In genomic region chr1:156506450-156506849, GRCh38 we compare ENCODE assay signal across 14 cellular contexts. TPM values are rescaled to one million over a fixed set of nuclear protein-coding genes. Genes with fewer than 3 reads are reported as not detected.
DNase-seq lines count a peak whose midpoint lies in the region; ATAC-seq and TF ChIP-seq lines count a peak whose summit lies in the region.
"Had no signal": no experiment of that assay in that cellular context is flagged by ENCODE, and none has a peak within 500 bp of the region (broad histone marks: within the 10 kb centered on the region; RNA-seq: fewer than 3 reads in every experiment).

No MANE protein-coding gene starts in this region.

- H3K4me3 ChIP-seq in thoracic aorta (no peak overlapping the region), A673 (ENCODE audit: low read depth, low read length, poor library complexity, severe bottlenecking) (no peak overlapping the region)
- H3K4me3 ChIP-seq: HAP-1 had no signal

- peak overlapping the region; percentile 77 to 91 for H3K4me3 Mint-ChIP-seq in activated T-cell treated with anti-CD3 and anti-CD28 coated beads, Interleukin-2, amount 50 U/mL, for 72 hours
- H3K4me3 Mint-ChIP-seq in activated T-cell treated with anti-CD3 and anti-CD28 coated beads, Interleukin-2, amount 50 U/mL, for 4 hours = no peak overlapping the region
- H3K4me3 Mint-ChIP-seq in activated B cell treated with CpG ODN at 0.5 μM for 24 hours (no peak overlapping the region), glutamatergic neuron (ENCODE audit: unreplicated experiment) (no peak overlapping the region)

- DNase-seq in activated T-cell treated with anti-CD3 and anti-CD28 coated beads, Interleukin-2, amount 50 U/mL, for 72 hours = no peak
- DNase-seq in activated T-cell treated with anti-CD3 and anti-CD28 coated beads, Interleukin-2, amount 50 U/mL, for 4 hours = no peak
- DNase-seq in activated B cell treated with CpG ODN at 0.5 μM for 24 hours = no peak
- no peak for DNase-seq in glutamatergic neuron
- DNase-seq in thoracic aorta (ENCODE audit: low spot score) = no peak
- no peak for DNase-seq in NAMALWA (ENCODE audit: low spot score)
- no peak for DNase-seq in NCI-H1092 (lab: John Stamatoyannopoulos, UW)
- no peak for DNase-seq in A673 (ENCODE audit: low spot score)
- DNase-seq: effector CD4-positive, alpha-beta T cell; EL; NCI-H1092 treated with DMSO at 0.1 percent for 48 hours; NCI-H510A had no signal

- intact Hi-C loops in activated B cell treated with CpG ODN at 0.5 μM for 24 hours (cut with micrococcal nuclease) = loop anchor here (5.0 kb wide), 1 partner anchor 41 kb away; no protein-coding TSS in a partner anchor
- intact Hi-C loops in A673 (cut with micrococcal nuclease; ENCODE audit: unreplicated experiment) = no loop called here

- H3K27me3 ChIP-seq in thoracic aorta (replicated peaks; ENCODE audit: insufficient read depth) (no peaks in the 10 kb centered on the region), A673 (replicated peaks; ENCODE audit: insufficient read depth, low read depth, low read length, poor library complexity) (no peaks in the 10 kb centered on the region)
- H3K27me3 ChIP-seq: upper lobe of right lung had no signal

- no peak for TF ChIP-seq CTCF in activated B cell treated with CpG ODN at 0.5 μM for 24 hours (IDR thresholded peaks at IDR 0.05)
- no peak for TF ChIP-seq CTCF in glutamatergic neuron (IDR thresholded peaks at IDR 0.05; ENCODE audit: partially characterized antibody, unreplicated experiment)
- TF ChIP-seq CTCF in thoracic aorta (IDR thresholded peaks at IDR 0.05) = no peak
- no peak for TF ChIP-seq CTCF in A673 (conservative IDR thresholded peaks at IDR 0.05; ENCODE audit: low read depth, low read length)

- H3K4me1 Mint-ChIP-seq in activated T-cell treated with anti-CD3 and anti-CD28 coated beads, Interleukin-2, amount 50 U/mL, for 72 hours (ENCODE audit: low read depth) = peaks cover 88% of the 10 kb centered on the region
- peaks cover 69% of the 10 kb centered on the region for H3K4me1 Mint-ChIP-seq in activated T-cell treated with anti-CD3 and anti-CD28 coated beads, Interleukin-2, amount 50 U/mL, for 4 hours (ENCODE audit: low read depth)
- peaks cover 72% of the 10 kb centered on the region for H3K4me1 Mint-ChIP-seq in activated B cell treated with CpG ODN at 0.5 μM for 24 hours
- H3K4me1 Mint-ChIP-seq in glutamatergic neuron (ENCODE audit: low read depth, unreplicated experiment) = peaks cover 43% of the 10 kb centered on the region

- H3K4me1 ChIP-seq in thoracic aorta (ENCODE audit: control insufficient read depth in 1 of 2, low read depth in 2 of 2) = peaks cover 52 to 85% of the 10 kb centered on the region in 2 donors
- peaks cover 42% of the 10 kb centered on the region for H3K4me1 ChIP-seq in A673 (ENCODE audit: insufficient read depth, low read length, poor library complexity, severe bottlenecking)

- POLR2A ChIA-PET in activated B cell treated with CpG ODN at 0.5 μM for 24 hours (lab: Charles Lee) = interaction anchor here (1.2 to 21.6 kb wide), 2 partner anchors 20 to 52 kb away, joined by 3 to 1179 read pairs; no protein-coding TSS in a partner anchor
- POLR2A ChIA-PET in A673 (lab: Charles Lee; ENCODE audit: low non-redundant PET) = no interaction called here

- H3K27ac Mint-ChIP-seq in activated T-cell treated with anti-CD3 and anti-CD28 coated beads, Interleukin-2, amount 50 U/mL, for 72 hours = peak overlapping the region; percentile 78
- H3K27ac Mint-ChIP-seq in activated B cell treated with CpG ODN at 0.5 μM for 24 hours = peak overlapping the region; percentile 30
- peak overlapping the region; percentile 76 for H3K27ac Mint-ChIP-seq in glutamatergic neuron (ENCODE audit: unreplicated experiment)

- peaks cover 2 to 5% of the 10 kb centered on the region in 2 donors for H3K36me3 Mint-ChIP-seq in activated T-cell treated with anti-CD3 and anti-CD28 coated beads, Interleukin-2, amount 50 U/mL, for 72 hours (ENCODE audit: insufficient read depth in 2 of 2)
- no peaks in the 10 kb centered on the region for H3K36me3 Mint-ChIP-seq in activated T-cell treated with anti-CD3 and anti-CD28 coated beads, Interleukin-2, amount 50 U/mL, for 4 hours (ENCODE audit: insufficient read depth)
- H3K36me3 Mint-ChIP-seq in activated B cell treated with CpG ODN at 0.5 μM for 24 hours (ENCODE audit: low read depth) = no peaks in the 10 kb centered on the region
- H3K36me3 Mint-ChIP-seq in glutamatergic neuron (ENCODE audit: unreplicated experiment) = no peaks in the 10 kb centered on the region

- no peak for ATAC-seq in activated T-cell treated with anti-CD3 and anti-CD28 coated beads, Interleukin-2, amount 50 U/mL, for 72 hours (replicated peaks in 1 of 2)
- ATAC-seq in activated T-cell treated with anti-CD3 and anti-CD28 coated beads, Interleukin-2, amount 50 U/mL, for 4 hours = no peak
- ATAC-seq in activated B cell treated with CpG ODN at 0.5 μM for 24 hours (ENCODE audit: low read depth) (no peak), thoracic aorta (ENCODE audit: insufficient number of reproducible peaks, low FRiP score, low read depth) (no peak)
- ATAC-seq: upper lobe of right lung had no signal

- H3K36me3 ChIP-seq in thoracic aorta (no peaks in the 10 kb centered on the region), A673 (ENCODE audit: insufficient read depth, low read length, poor library complexity, severe bottlenecking) (no peaks in the 10 kb centered on the region)
- H3K36me3 ChIP-seq: HAP-1, upper lobe of right lung had no signal

- BruUV-seq in A673 (replicated peaks; lab: Mats Ljungman, UMichigan) = no TSS peak

- CTCF ChIA-PET in activated B cell treated with CpG ODN at 0.5 μM for 24 hours (lab: Charles Lee) = interaction anchor here (1.0 kb wide), 1 partner anchor 26 kb away, joined by 4 read pairs; no protein-coding TSS in a partner anchor
- CTCF ChIA-PET in A673 (lab: Charles Lee) = no interaction called here

- H3K9me3 Mint-ChIP-seq in activated T-cell treated with anti-CD3 and anti-CD28 coated beads, Interleukin-2, amount 50 U/mL, for 72 hours = peaks cover 0 to 2% of the 10 kb centered on the region in 2 donors
- no peaks in the 10 kb centered on the region for H3K9me3 Mint-ChIP-seq in activated T-cell treated with anti-CD3 and anti-CD28 coated beads, Interleukin-2, amount 50 U/mL, for 4 hours
- H3K9me3 Mint-ChIP-seq in activated B cell treated with CpG ODN at 0.5 μM for 24 hours (no peaks in the 10 kb centered on the region), glutamatergic neuron (ENCODE audit: unreplicated experiment) (peaks cover 27% of the 10 kb centered on the region)

- no peaks in the 10 kb centered on the region for H3K9me3 ChIP-seq in thoracic aorta
- H3K9me3 ChIP-seq in A673 (ENCODE audit: low read depth, low read length, poor library complexity, severe bottlenecking) = no peaks in the 10 kb centered on the region
- H3K9me3 ChIP-seq: HAP-1, upper lobe of right lung had no signal

- H3K27ac ChIP-seq in thoracic aorta = peak overlapping the region; percentile 100
- no peak overlapping the region for H3K27ac ChIP-seq in A673 (ENCODE audit: low read depth, low read length, poor library complexity, severe bottlenecking)

- no peaks in the 10 kb centered on the region for H3K27me3 Mint-ChIP-seq in activated T-cell treated with anti-CD3 and anti-CD28 coated beads, Interleukin-2, amount 50 U/mL, for 72 hours (ENCODE audit: low read depth)
- no peaks in the 10 kb centered on the region for H3K27me3 Mint-ChIP-seq in activated T-cell treated with anti-CD3 and anti-CD28 coated beads, Interleukin-2, amount 50 U/mL, for 4 hours (ENCODE audit: low read depth)
- H3K27me3 Mint-ChIP-seq in activated B cell treated with CpG ODN at 0.5 μM for 24 hours (no peaks in the 10 kb centered on the region), glutamatergic neuron (ENCODE audit: unreplicated experiment) (peaks cover 29% of the 10 kb centered on the region)

RNA-seq across cellular contexts. Expression of gene MEF2D, which starts 5.9 kb away (rescaled TPM):
- total RNA-seq in activated T-cell treated with anti-CD3 and anti-CD28 coated beads, Interleukin-2, amount 50 U/mL, for 72 hours = 10 to 100 TPM; 73.3 to 86.8 TPM
- total RNA-seq in activated T-cell treated with anti-CD3 and anti-CD28 coated beads, Interleukin-2, amount 50 U/mL, for 4 hours = 10 to 100 TPM; 42.5 to 50.9 (median 46.3) TPM
- total RNA-seq in activated B cell treated with CpG ODN at 0.5 μM for 24 hours (101 and 114 TPM in 2 replicates), glutamatergic neuron (ENCODE audit: unreplicated experiment) (50.0 TPM), thoracic aorta (100 to 1,000 TPM in 1 of 2 donors, 10 to 100 TPM in 1; 76.1 to 101 TPM), A673 (2021) (18.3 and 21.8 TPM in 2 replicates)

Comparison
In these comparisons a context has a peak if more than half of its experiments do, and no peak if none do; other contexts are left out.
1. H3K4me3 Mint-ChIP-seq: peak in activated T-cell treated with anti-CD3 and anti-CD28 coated beads, Interleukin-2, amount 50 U/mL, for 72 hours (2 of 2); none in activated T-cell treated with anti-CD3 and anti-CD28 coated beads, Interleukin-2, amount 50 U/mL, for 4 hours (single experiment), activated B cell treated with CpG ODN at 0.5 μM for 24 hours (single experiment) and glutamatergic neuron (single experiment).
2. Peak in every context shown above with its lines, with median percentiles within 50 percentile points of each other: H3K27ac Mint-ChIP-seq.